25 cellular contexts compared by ENCODE assay signal in the genomic region with DNA sequence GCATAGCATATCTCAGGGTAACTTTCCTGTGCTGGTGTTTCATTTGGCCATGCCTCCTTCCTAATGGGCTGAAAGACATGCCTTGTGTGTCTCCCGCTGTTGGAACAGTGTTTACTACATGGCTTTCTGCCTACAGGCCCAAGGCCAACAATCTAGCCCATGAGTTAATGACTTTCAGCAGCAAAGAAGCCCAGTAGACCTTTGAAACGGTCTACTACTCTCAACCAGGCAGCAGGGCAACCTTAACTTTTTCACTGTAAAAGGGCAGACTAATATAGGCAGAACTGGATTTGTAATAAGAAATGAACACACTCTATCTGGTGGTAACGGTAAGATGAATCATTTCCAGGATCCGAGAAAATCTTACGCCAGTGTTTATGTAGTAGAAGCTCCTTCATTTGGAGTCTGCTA. TPM values are rescaled to one million over a fixed set of nuclear protein-coding genes. Genes with fewer than 3 reads are reported as not detected.
DNase-seq lines count a peak whose midpoint lies in the region; ATAC-seq, FAIRE-seq and TF ChIP-seq lines count a peak whose summit lies in the region.
"Had no signal": no experiment of that assay in that cellular context is flagged by ENCODE, and none has a peak within 500 bp of the region (broad histone marks: within the 10 kb centered on the region; RNA-seq: fewer than 3 reads in every experiment).

No MANE protein-coding gene starts in this region.

- no peaks in the 10 kb centered on the region for H3K79me2 ChIP-seq in endothelial cell of umbilical vein (ENCODE audit: control insufficient read depth, insufficient read depth, low read length)

- H3K9me3 ChIP-seq in endothelial cell of umbilical vein (replicated peaks; ENCODE audit: control insufficient read depth, insufficient read depth, low read length) (no peaks in the 10 kb centered on the region), right lobe of liver (no peaks in the 10 kb centered on the region), aorta (ENCODE audit: control insufficient read depth, low read length) (no peaks in the 10 kb centered on the region), endodermal cell (ENCODE audit: control insufficient read depth, low read length) (no peaks in the 10 kb centered on the region)
- H3K9me3 ChIP-seq: BE2C, gastrocnemius medialis, upper lobe of right lung had no signal

- no peaks in the 10 kb centered on the region for H3K9me3 Mint-ChIP-seq in endodermal cell
- H3K9me3 Mint-ChIP-seq: activated B cell treated with CpG ODN at 0.5 μM for 24 hours, GM23338, naive B cell had no signal

- CTCF ChIA-PET in endothelial cell of umbilical vein (lab: Charles Lee), result interaction anchor here (0.9 to 1.9 kb wide), 3 partner anchors 9 to 700 kb away, joined by 3 to 14 read pairs (median 3); no protein-coding TSS in a partner anchor

- peak; percentile 38 for FAIRE-seq in endothelial cell of umbilical vein (lab: Jason Lieb, UNC)
- FAIRE-seq: A204.1, keratinocyte had no signal

- H3K36me3 Mint-ChIP-seq in endodermal cell (ENCODE audit: low read depth), result no peaks in the 10 kb centered on the region
- H3K36me3 Mint-ChIP-seq: naive B cell had no signal

- no peaks in the 10 kb centered on the region for H3K27me3 ChIP-seq in endothelial cell of umbilical vein (ENCODE audit: control insufficient read depth in 2 of 2, insufficient read depth in 2 of 2, low read length in 2 of 2)
- H3K27me3 ChIP-seq in right lobe of liver, result no peaks in the 10 kb centered on the region
- no peaks in the 10 kb centered on the region for H3K27me3 ChIP-seq in aorta (ENCODE audit: control insufficient read depth in 1 of 2, insufficient read depth in 2 of 2, low read length in 1 of 2)
- H3K27me3 ChIP-seq in endodermal cell (ENCODE audit: control insufficient read depth, insufficient read depth, low read length, poor library complexity, severe bottlenecking), result peaks cover 4% of the 10 kb centered on the region
- H3K27me3 ChIP-seq: BE2C, dorsolateral prefrontal cortex, gastrocnemius medialis, upper lobe of right lung had no signal

- dilution Hi-C loops in endothelial cell of umbilical vein (cut with MboI; ENCODE audit: extremely low pct_ligation_motif_present, low sequenced_read_pairs), result no loop called here

- no peak overlapping the region for H3K4me2 ChIP-seq in endothelial cell of umbilical vein (ENCODE audit: insufficient read depth, low read length)
- H3K4me2 ChIP-seq: GM23338 had no signal

- TF ChIP-seq POLR2A in endothelial cell of umbilical vein (IDR thresholded peaks at IDR 0.05; ENCODE audit: low read depth, low read length) (no peak), right lobe of liver (IDR thresholded peaks at IDR 0.05) (no peak)

- POLR2A ChIA-PET in endothelial cell of umbilical vein (lab: Charles Lee), result no interaction called here

- 60% methylated on average over 5 of the region's 5 CpGs for WGBS in right lobe of liver (ENCODE audit: insufficient coverage, low coverage, low lambda C conversion rate, missing lambda C conversion rate)
- 5 to 8% methylated on average over 5 of the region's 5 CpGs for WGBS in aorta, 2 donors
- WGBS in endodermal cell (ENCODE audit: insufficient coverage in 1 of 2, insufficient read length in 1 of 2), 2 experiments, result 93 to 97% methylated on average over 5 of the region's 5 CpGs

- H3K4me1 Mint-ChIP-seq in endodermal cell, result no peaks in the 10 kb centered on the region
- H3K4me1 Mint-ChIP-seq: GM23338 had no signal

- peak overlapping the region; percentile 57 for H2AFZ ChIP-seq in endothelial cell of umbilical vein (ENCODE audit: low read depth, low read length)
- H2AFZ ChIP-seq: GM23338 had no signal

- no peaks in the 10 kb centered on the region for H3K36me3 ChIP-seq in endothelial cell of umbilical vein (ENCODE audit: control insufficient read depth in 2 of 2, extremely low read depth in 1 of 2, insufficient read depth in 2 of 2, low read length in 2 of 2)
- no peaks in the 10 kb centered on the region for H3K36me3 ChIP-seq in right lobe of liver
- no peaks in the 10 kb centered on the region for H3K36me3 ChIP-seq in aorta (ENCODE audit: control insufficient read depth in 1 of 2, insufficient read depth in 2 of 2, low read length in 1 of 2)
- H3K36me3 ChIP-seq in endodermal cell (ENCODE audit: control insufficient read depth, insufficient read depth, low read length), result no peaks in the 10 kb centered on the region
- H3K36me3 ChIP-seq: BE2C, gastrocnemius medialis, upper lobe of right lung had no signal

- no TSS peak for BruUV-seq in endothelial cell of umbilical vein (replicated peaks; lab: Mats Ljungman, UMichigan)

- intact Hi-C loops in left cardiac atrium (cut with DNase I) (loop anchor here in 1 of 2 donors (10.0 kb wide), 3 partner anchors 193 to 833 kb away; no protein-coding TSS in a partner anchor), Right ventricle myocardium inferior (cut with DNase I) (loop anchor here (10.0 kb wide), 2 partner anchors 193 to 523 kb away; no protein-coding TSS in a partner anchor), endothelial cell of umbilical vein (cut with micrococcal nuclease) (no loop called here), right lobe of liver (cut with DNase I) (no loop called here), aorta (cut with DNase I) (no loop called here)

- ATAC-seq in left cardiac atrium (peak in 1 of 2 donors; percentile 41), Right ventricle myocardium inferior (no peak), right lobe of liver (peak; percentile 86 to 91 (median 86)), aorta (ENCODE audit: low FRiP score) (peak; percentile 51)
- ATAC-seq: gastrocnemius medialis, GM23338, upper lobe of right lung had no signal

- TF ChIP-seq CTCF in endothelial cell of umbilical vein (IDR thresholded peaks at IDR 0.05; ENCODE audit: extremely low read depth in 1 of 2, insufficient read depth in 1 of 2, low read depth in 1 of 2, low read length in 2 of 2), result no peak
- no peak for TF ChIP-seq CTCF in right lobe of liver (IDR thresholded peaks at IDR 0.05)
- no peak for TF ChIP-seq CTCF in endodermal cell (conservative IDR thresholded peaks at IDR 0.05)

- H3K4me3 Mint-ChIP-seq in endodermal cell, result no peak overlapping the region
- H3K4me3 Mint-ChIP-seq: activated B cell treated with CpG ODN at 0.5 μM for 24 hours, GM23338, naive B cell had no signal

- no peaks in the 10 kb centered on the region for H3K9me1 ChIP-seq in endothelial cell of umbilical vein (replicated peaks; ENCODE audit: control insufficient read depth, extremely low read depth, insufficient read depth, low read length)

- peaks cover 1% of the 10 kb centered on the region for H3K27me3 Mint-ChIP-seq in endodermal cell (ENCODE audit: insufficient read depth)
- H3K27me3 Mint-ChIP-seq: activated B cell treated with CpG ODN at 0.5 μM for 24 hours, naive B cell had no signal

- H4K20me1 ChIP-seq in endothelial cell of umbilical vein (replicated peaks; ENCODE audit: control insufficient read depth, extremely low read depth, insufficient read depth, low read length), result no peaks in the 10 kb centered on the region

- H3K4me1 ChIP-seq in endothelial cell of umbilical vein (ENCODE audit: control insufficient read depth, extremely low read depth, insufficient read depth, low read length), result no peaks in the 10 kb centered on the region
- H3K4me1 ChIP-seq in right lobe of liver, result peaks cover 0 to 20% (median 3%) of the 10 kb centered on the region in 4 donors
- H3K4me1 ChIP-seq in aorta (ENCODE audit: control insufficient read depth in 1 of 2, insufficient read depth in 2 of 2, low read length in 2 of 2), result peaks cover 7 to 15% of the 10 kb centered on the region in 2 donors
- H3K4me1 ChIP-seq in endodermal cell (ENCODE audit: control insufficient read depth, insufficient read depth, low read length), result no peaks in the 10 kb centered on the region

- no peak overlapping the region for H3K27ac ChIP-seq in endothelial cell of umbilical vein (ENCODE audit: insufficient read depth, low read depth, low read length)
- H3K27ac ChIP-seq in right lobe of liver, result no peak overlapping the region
- H3K27ac ChIP-seq in aorta (ENCODE audit: low read depth in 1 of 2, low read length in 2 of 2), result peak overlapping the region; percentile 47 to 91
- no peak overlapping the region for H3K27ac ChIP-seq in endodermal cell (ENCODE audit: low read depth, low read length)
- H3K27ac ChIP-seq: epithelial cell of prostate, gastrocnemius medialis, upper lobe of right lung had no signal

- no peak overlapping the region for H3K9ac ChIP-seq in endothelial cell of umbilical vein (replicated peaks; ENCODE audit: extremely low read depth, insufficient read depth, low read length)
- H3K9ac ChIP-seq in endodermal cell (ENCODE audit: extremely low read depth, low read length, poor library complexity, severe bottlenecking), result no peak overlapping the region

- no peak overlapping the region for H3K27ac Mint-ChIP-seq in endodermal cell
- H3K27ac Mint-ChIP-seq: activated B cell treated with CpG ODN at 0.5 μM for 24 hours, GM23338 had no signal

- DNase-seq in left cardiac atrium, result peak; percentile 47
- DNase-seq in Right ventricle myocardium inferior (ENCODE audit: missing footprints), result no peak
- peak; percentile 38 for DNase-seq in endothelial cell of umbilical vein (ENCODE audit: low read depth, low spot score)
- peak in 2 of 3 donors; percentile 35 to 80 for DNase-seq in right lobe of liver
- DNase-seq in aorta, result peak in 1 of 2 donors; percentile 72
- no peak for DNase-seq in endodermal cell
- no peak for DNase-seq in NCI-H2196 (lab: John Stamatoyannopoulos, UW; ENCODE audit: unreplicated experiment)
- DNase-seq in SW 1271 (lab: John Stamatoyannopoulos, UW), result no peak
- DNase-seq: activated B cell treated with CpG ODN at 0.5 μM for 24 hours; activated CD4-positive, alpha-beta T cell treated with anti-CD3 and anti-CD28 coated beads, Interleukin-2, amount 50 U/mL, for 48 hours; activated effector memory CD4-positive, alpha-beta T cell treated with anti-CD3 and anti-CD28 coated beads, Interleukin-2, amount 50 U/mL, for 16 hours; BE2C; gastrocnemius medialis; mesendoderm; naive B cell; NCI-H1105 treated with DMSO at 0.1 percent for 48 hours; NCI-H524 treated with DMSO at 0.1 percent for 48 hours; RPMI8226; T1000; upper lobe of right lung had no signal

- no peak overlapping the region for H3K4me3 ChIP-seq in endothelial cell of umbilical vein (replicated peaks in 1 of 3; ENCODE audit: insufficient read depth in 1 of 3, low read depth in 1 of 3, low read length in 3 of 3)
- H3K4me3 ChIP-seq in right lobe of liver, result no peak overlapping the region
- no peak overlapping the region for H3K4me3 ChIP-seq in aorta (ENCODE audit: low read length in 2 of 2)
- H3K4me3 ChIP-seq in endodermal cell (ENCODE audit: low read length), result no peak overlapping the region
- H3K4me3 ChIP-seq: dorsolateral prefrontal cortex, gastrocnemius medialis, GM23338, upper lobe of right lung had no signal

RNA-seq across cellular contexts. Expression of a gene that starts 21.0 kb away (rescaled TPM):
- total RNA-seq in left cardiac atrium (10 to 100 TPM; 27.9 to 28.2 TPM), Right ventricle myocardium inferior (34.1 TPM), endothelial cell of umbilical vein (24.8 and 25.3 TPM in 2 replicates), right lobe of liver (10 to 100 TPM; 15.0 to 37.5 (median 24.4) TPM), aorta (10 to 100 TPM; 32.3 to 34.4 TPM), endodermal cell (10 to 100 TPM; 37.6 to 37.7 TPM)
- polyA plus RNA-seq in endothelial cell of umbilical vein (41.1 and 45.4 TPM in 2 replicates), aorta (10 to 100 TPM; 18.7 to 30.6 TPM)
- 26.6 and 29.2 TPM in 2 replicates for polyA plus RNA-seq in endothelial cell of umbilical vein (2011; cell fraction: cytosol; rRNA removed)
- 16.3 and 24.2 TPM in 2 replicates for polyA plus RNA-seq in endothelial cell of umbilical vein (2011; cell fraction: nucleus; rRNA removed)
- polyA plus RNA-seq in endothelial cell of umbilical vein (2012), result 26.8 and 27.3 TPM in 2 replicates
- 22.9 and 35.3 TPM in 2 replicates for polyA minus RNA-seq in endothelial cell of umbilical vein
- 26.2 TPM for polyA minus RNA-seq in endothelial cell of umbilical vein (2011; cell fraction: cytosol; rRNA and poly(A)+ RNA removed)
- polyA minus RNA-seq in endothelial cell of umbilical vein (2011; cell fraction: nucleus; rRNA and poly(A)+ RNA removed), result 7.3 and 9.8 TPM in 2 replicates
- polyA plus RNA-seq in endodermal cell (2013, experiment 1 of 2), result 64.4 TPM
- polyA plus RNA-seq in endodermal cell (2013, experiment 2 of 2), result 60.7 TPM

RNA-seq across cellular contexts. Expression of a gene that starts 57.3 kb away (rescaled TPM):
- 100 to 1,000 TPM; 275 to 362 TPM for total RNA-seq in left cardiac atrium
- 458 TPM for total RNA-seq in Right ventricle myocardium inferior
- total RNA-seq in endothelial cell of umbilical vein, result 247 and 253 TPM in 2 replicates
- polyA plus RNA-seq in endothelial cell of umbilical vein, result 82.8 and 116 TPM in 2 replicates
- 186 and 212 TPM in 2 replicates for polyA plus RNA-seq in endothelial cell of umbilical vein (2011; cell fraction: cytosol; rRNA removed)
- polyA plus RNA-seq in endothelial cell of umbilical vein (2011; cell fraction: nucleus; rRNA removed), result 103 and 138 TPM in 2 replicates
- 253 and 326 TPM in 2 replicates for polyA plus RNA-seq in endothelial cell of umbilical vein (2012)
- 75.6 and 82.9 TPM in 2 replicates for polyA minus RNA-seq in endothelial cell of umbilical vein
- polyA minus RNA-seq in endothelial cell of umbilical vein (2011; cell fraction: cytosol; rRNA and poly(A)+ RNA removed), result 81.1 TPM
- polyA minus RNA-seq in endothelial cell of umbilical vein (2011; cell fraction: nucleus; rRNA and poly(A)+ RNA removed), result 39.8 and 53.0 TPM in 2 replicates
- 100 to 1,000 TPM; 101 to 209 (median 128) TPM for total RNA-seq in right lobe of liver
- total RNA-seq in aorta, result 100 to 1,000 TPM in 1 of 2 donors, 10 to 100 TPM in 1; 92.4 to 100 TPM
- polyA plus RNA-seq in aorta, result 100 to 1,000 TPM in 1 of 2 donors, 10 to 100 TPM in 1; 72.2 to 126 TPM
- 100 to 1,000 TPM; 202 to 226 TPM for total RNA-seq in endodermal cell
- polyA plus RNA-seq in endodermal cell (2013, experiment 1 of 2), result 205 TPM
- polyA plus RNA-seq in endodermal cell (2013, experiment 2 of 2), result 193 TPM

Comparison
In these comparisons a context has a peak if more than half of its experiments do, and no peak if none do; other contexts are left out.
1. DNase-seq: peak in left cardiac atrium (single experiment), endothelial cell of umbilical vein (single experiment) and right lobe of liver (2 of 3); none in Right ventricle myocardium inferior (single experiment), endodermal cell (single experiment), NCI-H2196 (single experiment) and SW 1271 (0 of 2).
2. H3K27ac ChIP-seq: peak in aorta (2 of 2); none in endothelial cell of umbilical vein (single experiment), right lobe of liver (0 of 3) and endodermal cell (single experiment).